Comparison of ENCODE assay signal across 19 cellular contexts in the genomic region with DNA sequence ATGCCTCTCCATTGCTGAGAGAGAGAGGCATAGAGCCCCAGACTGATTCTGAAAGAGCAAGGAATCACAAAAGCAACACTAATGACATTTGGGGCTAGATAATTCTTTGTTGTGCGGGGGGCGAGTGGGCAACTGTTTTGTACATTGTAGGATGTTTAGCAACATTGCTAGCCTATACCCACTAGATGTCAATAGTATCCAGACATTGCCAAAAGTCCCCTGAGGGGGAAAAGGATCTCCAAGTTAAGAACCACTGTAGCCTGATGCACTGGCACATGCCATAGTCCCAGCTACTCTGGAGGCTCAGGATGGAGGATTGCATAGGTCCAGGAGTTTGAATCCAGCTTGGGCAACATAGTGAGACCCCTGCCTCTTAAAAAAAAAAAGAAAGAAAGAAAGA. TPM values are rescaled to one million over a fixed set of nuclear protein-coding genes. Genes with fewer than 3 reads are reported as not detected.
DNase-seq lines count a peak whose midpoint lies in the region; ATAC-seq, FAIRE-seq and TF ChIP-seq lines count a peak whose summit lies in the region.
"Had no signal": no experiment of that assay in that cellular context is flagged by ENCODE, and none has a peak within 500 bp of the region (broad histone marks: within the 10 kb centered on the region; RNA-seq: fewer than 3 reads in every experiment).

No MANE protein-coding gene starts in this region.

- H3K9me3 ChIP-seq in HepG2 (ENCODE audit: low read length) = no peaks in the 10 kb centered on the region
- H3K9me3 ChIP-seq in right lobe of liver = no peaks in the 10 kb centered on the region
- H3K9me3 ChIP-seq in OCI-LY3 (ENCODE audit: insufficient read depth, low read length) = no peaks in the 10 kb centered on the region
- H3K9me3 ChIP-seq in suprapubic skin = no peaks in the 10 kb centered on the region
- H3K9me3 ChIP-seq: SJCRH30, testis had no signal

- H3K9ac ChIP-seq in HepG2 (ENCODE audit: insufficient read depth, low read depth, low read length) (no peak overlapping the region), OCI-LY3 (ENCODE audit: low read length) (no peak overlapping the region)

- CTCF ChIA-PET in HepG2 (lab: Yijun Ruan, JAX; ENCODE audit: low intra/inter-chr PET ratio, low total read pairs) = no interaction called here

- in situ Hi-C loops in HepG2 (cut with HindIII; ENCODE audit: extremely low pct_ligation_motif_present, low pct_unique_long_range_greater_than_20kb) = no loop called here
- in situ Hi-C loops in astrocyte of the spinal cord (cut with HindIII; ENCODE audit: low sequenced_read_pairs) = no loop called here

- H3K36me3 ChIP-seq in HepG2 (replicated peaks in 1 of 2; ENCODE audit: control insufficient read depth in 1 of 2, insufficient read depth in 2 of 2, low read length in 2 of 2) (no peaks in the 10 kb centered on the region), right lobe of liver (no peaks in the 10 kb centered on the region), OCI-LY3 (replicated peaks; ENCODE audit: low read depth, low read length) (no peaks in the 10 kb centered on the region), suprapubic skin (no peaks in the 10 kb centered on the region)
- H3K36me3 ChIP-seq: SJCRH30 had no signal

- H3K4me1 ChIP-seq in HepG2 (ENCODE audit: insufficient read depth, low read length) (no peaks in the 10 kb centered on the region), right lobe of liver (no peaks in the 10 kb centered on the region), OCI-LY3 (ENCODE audit: low read length) (no peaks in the 10 kb centered on the region), suprapubic skin (peaks cover 6% of the 10 kb centered on the region)
- H3K4me1 ChIP-seq: SJCRH30, testis had no signal

- no peak for TF ChIP-seq RAD21 in HepG2 (CRISPR knock-in tag; IDR thresholded peaks at IDR 0.05)

- no peak for TF ChIP-seq POLR2A in HepG2 (IDR thresholded peaks at IDR 0.05; ENCODE audit: insufficient read depth in 1 of 2, low read depth in 2 of 2, low read length in 2 of 2)
- TF ChIP-seq POLR2A in right lobe of liver (IDR thresholded peaks at IDR 0.05) = no peak
- no peak for TF ChIP-seq POLR2A in suprapubic skin (IDR thresholded peaks at IDR 0.05)

- H2AFZ ChIP-seq in HepG2 (ENCODE audit: low read length) (no peak overlapping the region), OCI-LY3 (ENCODE audit: low read depth, low read length) (no peak overlapping the region)
- H2AFZ ChIP-seq: GM23338 had no signal

- TF ChIP-seq CTCF in HepG2 (CRISPR knock-in tag; IDR thresholded peaks at IDR 0.05) (peak; percentile 33; the same call in 1 of the 2 replicates), right lobe of liver (IDR thresholded peaks at IDR 0.05) (no peak), OCI-LY3 (IDR thresholded peaks at IDR 0.05; ENCODE audit: low read depth, low read length) (peak; percentile 29), astrocyte of the spinal cord (IDR thresholded peaks at IDR 0.05; ENCODE audit: low read depth, low read length) (peak; percentile 13), suprapubic skin (IDR thresholded peaks at IDR 0.05) (no peak)

- H3K27ac ChIP-seq in HepG2 (ENCODE audit: extremely low read length, insufficient read depth, low read length) (no peak overlapping the region), right lobe of liver (no peak overlapping the region), OCI-LY3 (ENCODE audit: low read length) (no peak overlapping the region), suprapubic skin (no peak overlapping the region)
- H3K27ac ChIP-seq: SJCRH30, testis had no signal

- H3K4me3 ChIP-seq in HepG2 (replicated peaks in 1 of 3; ENCODE audit: insufficient read depth in 1 of 3, low read depth in 2 of 3, low read length in 3 of 3) (no peak overlapping the region), right lobe of liver (no peak overlapping the region), OCI-LY3 (ENCODE audit: low read length) (no peak overlapping the region), astrocyte of the spinal cord (ENCODE audit: low read depth, low read length) (no peak overlapping the region), suprapubic skin (no peak overlapping the region)
- H3K4me3 ChIP-seq: GM23338, lung, SJCRH30, testis had no signal

- no peak for FAIRE-seq in HepG2 (lab: Jason Lieb, UNC)

- BruUV-seq in HepG2 (replicated peaks; lab: Mats Ljungman, UMichigan) = no TSS peak

- H4K20me1 ChIP-seq in HepG2 (ENCODE audit: insufficient read depth, low read length) = no peaks in the 10 kb centered on the region
- no peaks in the 10 kb centered on the region for H4K20me1 ChIP-seq in OCI-LY3 (ENCODE audit: insufficient read depth, low read length)

- intact Hi-C loops in HepG2 (cut with micrococcal nuclease; ENCODE audit: unreplicated experiment) = loop anchor here (10.0 kb wide), 1 partner anchor 239 kb away; no protein-coding TSS in a partner anchor
- intact Hi-C loops in right lobe of liver (cut with DNase I) = no loop called here
- intact Hi-C loops in Right ventricle myocardium superior (cut with DNase I) = no loop called here

- DNase-seq in HepG2 (ENCODE audit: low spot score) = no peak
- DNase-seq in right lobe of liver = no peak
- no peak for DNase-seq in astrocyte of the spinal cord (ENCODE audit: low read depth, low spot score)
- no peak for DNase-seq in DMS114 treated with DMSO at 0.1 percent for 48 hours (lab: John Stamatoyannopoulos, UW; ENCODE audit: unreplicated experiment)
- no peak for DNase-seq in cerebellar cortex (ENCODE audit: low spot score)
- no peak for DNase-seq in suprapubic skin (ENCODE audit: low spot score in 2 of 2)
- no peak for DNase-seq in Right ventricle myocardium superior
- DNase-seq: activated naive CD8-positive, alpha-beta T cell treated with anti-CD3 and anti-CD28 coated beads for 36 hours; CD8-positive, alpha-beta memory T cell; cortex of kidney; foreskin fibroblast; hypothalamus; islet precursor cell; NCI-H1694 treated with DMSO at 0.1 percent for 48 hours; SJCRH30; testis had no signal

- peaks cover 0 to 14% of the 10 kb centered on the region in 2 experiments; a peak in 3 of 5 replicates for H3K27me3 ChIP-seq in HepG2 (ENCODE audit: control insufficient read depth in 1 of 2, insufficient read depth in 2 of 2, low read length in 2 of 2)
- H3K27me3 ChIP-seq in right lobe of liver = no peaks in the 10 kb centered on the region
- no peaks in the 10 kb centered on the region for H3K27me3 ChIP-seq in OCI-LY3 (ENCODE audit: low read depth, low read length)
- H3K27me3 ChIP-seq in suprapubic skin = peaks cover 3% of the 10 kb centered on the region
- H3K27me3 ChIP-seq: SJCRH30, testis had no signal

- H3K4me2 ChIP-seq in HepG2 (ENCODE audit: low read depth, low read length) (no peak overlapping the region), OCI-LY3 (ENCODE audit: low read length) (no peak overlapping the region)
- H3K4me2 ChIP-seq: GM23338 had no signal

- WGBS in HepG2 (ENCODE audit: low lambda C conversion rate) = 25% methylated on average over 2 of the region's 2 CpGs
- WGBS in right lobe of liver (ENCODE audit: insufficient coverage, low coverage, low lambda C conversion rate, missing lambda C conversion rate) = 52% methylated on average over 2 of the region's 2 CpGs
- WGBS in suprapubic skin = 84% methylated on average over 2 of the region's 2 CpGs

- POLR2A ChIA-PET in HepG2 (lab: Yijun Ruan, JAX) = no interaction called here

- no peaks in the 10 kb centered on the region for H3K79me2 ChIP-seq in HepG2 (ENCODE audit: insufficient read depth, low read length)
- H3K79me2 ChIP-seq in OCI-LY3 (ENCODE audit: low read length) = no peaks in the 10 kb centered on the region

- no peak for TF ChIP-seq EP300 in HepG2 (IDR thresholded peaks at IDR 0.05; ENCODE audit: low read depth in 2 of 2, low read length in 2 of 2)
- no peak for TF ChIP-seq EP300 in HepG2 (CRISPR knock-in tag; IDR thresholded peaks at IDR 0.05; ENCODE audit: borderline replicate concordance)
- no peak for TF ChIP-seq EP300 in suprapubic skin (IDR thresholded peaks at IDR 0.05)

- ATAC-seq in HepG2 (no peak), right lobe of liver (no peak), Right ventricle myocardium superior (ENCODE audit: poor library complexity) (no peak)
- ATAC-seq: GM23338 had no signal

TF ChIP-seq in HepG2, 621 proteins besides CTCF, POLR2A, EP300 and RAD21:
- TF ChIP-seq STAG1 (CRISPR knock-in tag; IDR thresholded peaks at IDR 0.05) (peak; percentile 36), ZNF616 (CRISPR knock-in tag; IDR thresholded peaks at IDR 0.05; ENCODE audit: low read depth) (no peak), ZFP36L2 (CRISPR knock-in tag; IDR thresholded peaks at IDR 0.05) (no peak)

RNA-seq across cellular contexts. Expression of gene GOLM2, which starts 22.8 kb away (rescaled TPM):
- total RNA-seq in HepG2 (2016; rRNA removed; fragmentation: Illumina TruSeq; extraction: Trizol) (49.9 and 57.9 TPM in 2 replicates), right lobe of liver (10 to 100 TPM; 37.6 to 53.3 (median 47.8) TPM), suprapubic skin (10 to 100 TPM; 27.5 to 52.5 (median 34.3) TPM), Right ventricle myocardium superior (25.7 TPM)
- 19.6 and 21.4 TPM in 2 replicates for total RNA-seq in HepG2 (2016; cell fraction: cytosol; rRNA removed; fragmentation: Illumina TruSeq; extraction: Trizol; ENCODE audit: low read depth)
- 47.7 and 54.5 TPM in 2 replicates for total RNA-seq in HepG2 (2016; cell fraction: insoluble cytoplasmic fraction; rRNA removed; fragmentation: Illumina TruSeq; extraction: Trizol)
- total RNA-seq in HepG2 (2016; cell fraction: membrane; rRNA removed; fragmentation: Illumina TruSeq; extraction: Trizol) = 35.4 and 38.2 TPM in 2 replicates
- total RNA-seq in HepG2 (2016; cell fraction: nucleus; rRNA removed; fragmentation: Illumina TruSeq; extraction: Trizol) = 34.1 and 43.3 TPM in 2 replicates
- polyA plus RNA-seq in HepG2 (2011; rRNA removed) = 19.7 and 20.4 TPM in 2 replicates
- polyA plus RNA-seq in HepG2 (2011; cell fraction: cytosol; rRNA removed) = 10.9 and 15.9 TPM in 2 replicates
- polyA plus RNA-seq in HepG2 (2011; cell fraction: nucleus; rRNA removed) = 7.0 and 8.5 TPM in 2 replicates
- 28.1 and 29.9 TPM in 2 replicates for polyA plus RNA-seq in HepG2 (2012)
- polyA plus RNA-seq in HepG2 (2016; cell fraction: cytosol; fragmentation: Illumina TruSeq; extraction: Trizol; ENCODE audit: low read depth) = 3.1 and 3.5 TPM in 2 replicates
- polyA plus RNA-seq in HepG2 (2016; cell fraction: insoluble cytoplasmic fraction; fragmentation: Illumina TruSeq; extraction: Trizol; ENCODE audit: low read depth) = 42.3 and 44.0 TPM in 2 replicates
- polyA plus RNA-seq in HepG2 (2016; cell fraction: membrane; fragmentation: Illumina TruSeq; extraction: Trizol; ENCODE audit: low read depth) = 17.6 and 21.1 TPM in 2 replicates
- 40.7 and 41.6 TPM in 2 replicates for polyA plus RNA-seq in HepG2 (2016; cell fraction: nucleus; fragmentation: Illumina TruSeq; extraction: Trizol; ENCODE audit: insufficient read depth, low read depth)
- 21.1 and 27.0 TPM in 2 replicates for polyA minus RNA-seq in HepG2 (2011; rRNA and poly(A)+ RNA removed; ENCODE audit: low replicate concordance)
- polyA minus RNA-seq in HepG2 (2011; cell fraction: cytosol; rRNA and poly(A)+ RNA removed) = 26.5 and 31.2 TPM in 2 replicates
- polyA minus RNA-seq in HepG2 (2011; cell fraction: nucleus; rRNA and poly(A)+ RNA removed) = 16.5 and 25.0 TPM in 2 replicates

Comparison
In these comparisons a context has a peak if more than half of its experiments do, and no peak if none do; other contexts are left out.
1. CTCF ChIP-seq: peak in HepG2 (single experiment), OCI-LY3 (single experiment) and astrocyte of the spinal cord (single experiment); none in right lobe of liver (0 of 4) and suprapubic skin (0 of 2).